8 cellular contexts compared by ENCODE assay signal in the genomic region with DNA sequence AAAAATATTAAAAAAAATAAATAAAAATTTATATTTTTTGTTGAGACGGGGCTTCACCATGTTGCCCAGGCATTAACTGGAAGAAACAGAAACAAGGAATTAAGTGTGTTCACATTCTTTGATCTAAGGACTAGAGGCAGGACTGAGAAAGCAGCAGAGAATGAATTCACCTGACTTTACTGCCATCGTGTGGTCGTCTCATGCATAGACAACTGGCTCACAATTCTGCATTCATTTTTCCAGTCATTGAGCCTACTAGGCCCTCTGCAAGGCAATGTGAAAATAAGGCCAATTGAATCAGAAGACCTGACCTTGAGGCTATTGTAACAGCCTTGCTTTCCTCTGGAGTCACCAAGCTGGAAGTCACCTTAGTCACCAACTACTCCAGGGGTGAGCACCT. TPM values are rescaled to one million over a fixed set of nuclear protein-coding genes. Genes with fewer than 3 reads are reported as not detected.
DNase-seq lines count a peak whose midpoint lies in the region; ATAC-seq and TF ChIP-seq lines count a peak whose summit lies in the region.

No MANE protein-coding gene starts in this region.

- H3K4me3 ChIP-seq in GM23248 = no peak overlapping the region
- no peak overlapping the region for H3K4me3 ChIP-seq in aorta (ENCODE audit: low read length in 2 of 2)

- no peaks in the 10 kb centered on the region for H3K27me3 ChIP-seq in GM23248 (replicated peaks; ENCODE audit: insufficient read depth)
- no peaks in the 10 kb centered on the region for H3K27me3 ChIP-seq in aorta (ENCODE audit: control insufficient read depth in 1 of 2, insufficient read depth in 2 of 2, low read length in 1 of 2)

- no peak overlapping the region for H3K4me2 ChIP-seq in GM23248 (ENCODE audit: unreplicated experiment)

- H3K4me1 ChIP-seq in GM23248 (ENCODE audit: insufficient read depth) (peaks cover 19% of the 10 kb centered on the region), aorta (ENCODE audit: control insufficient read depth in 1 of 2, insufficient read depth in 2 of 2, low read length in 2 of 2) (no peaks in the 10 kb centered on the region)

- H3F3A ChIP-seq in GM23248 (ENCODE audit: insufficient read depth) = peaks cover 8% of the 10 kb centered on the region; the same call in 1 of the 2 replicates

- no peak overlapping the region for H3K27ac ChIP-seq in GM23248
- no peak overlapping the region for H3K27ac ChIP-seq in aorta (ENCODE audit: low read depth in 1 of 2, low read length in 2 of 2)

- H4K20me1 ChIP-seq in GM23248 (ENCODE audit: insufficient read depth) = no peaks in the 10 kb centered on the region

- DNase-seq in Daoy (ENCODE audit: low read depth) = peak; percentile 12
- peak; percentile 63 for DNase-seq in GM23248
- DNase-seq in NCI-H1694 treated with DMSO at 0.1 percent for 48 hours (lab: John Stamatoyannopoulos, UW) = peak; percentile 52
- DNase-seq in UCSD-AML1 (lab: John Stamatoyannopoulos, UW; ENCODE audit: unreplicated experiment) = peak; percentile 10
- peak; percentile 13 to 45 for DNase-seq in erythroblast (lab: John Stamatoyannopoulos, UW)
- DNase-seq in midbrain (lab: John Stamatoyannopoulos, UW) = peak; percentile 57
- DNase-seq in aorta = no peak

- TF ChIP-seq POLR2A in erythroblast (IDR thresholded peaks at IDR 0.05; ENCODE audit: low read length) = no peak

- no peak overlapping the region for H3K9ac ChIP-seq in GM23248

- intact Hi-C loops in aorta (cut with DNase I) = no loop called here

- in situ Hi-C loops in GM23248 (cut with MboI) = loop anchor here (25.0 kb wide), 1 partner anchor 780 kb away; no protein-coding TSS in a partner anchor

- no peak overlapping the region for H2AFZ ChIP-seq in GM23248

- WGBS in GM23248 (ENCODE audit: low coverage in 1 of 2, low lambda C conversion rate in 2 of 2, missing lambda C conversion rate in 2 of 2), 2 experiments = 0 to 2% methylated on average over 2 to 3 of the region's 3 CpGs
- 0 to 2% methylated on average over 3 of the region's 3 CpGs for WGBS in aorta, 2 donors

- ATAC-seq in aorta (ENCODE audit: low FRiP score) (peak; percentile 68), HG03442 (IDR thresholded peaks at IDR 0.05; ENCODE audit: unreplicated experiment) (no peak)

- no peaks in the 10 kb centered on the region for H3K79me2 ChIP-seq in GM23248 (ENCODE audit: insufficient read depth)

- H3K9me3 ChIP-seq in GM23248 (ENCODE audit: low read depth) (no peaks in the 10 kb centered on the region), aorta (ENCODE audit: control insufficient read depth, low read length) (no peaks in the 10 kb centered on the region)

- H3K36me3 ChIP-seq in GM23248 (ENCODE audit: low read depth) (no peaks in the 10 kb centered on the region), aorta (ENCODE audit: control insufficient read depth in 1 of 2, insufficient read depth in 2 of 2, low read length in 1 of 2) (no peaks in the 10 kb centered on the region)

- no peaks in the 10 kb centered on the region for H3K9me2 ChIP-seq in GM23248 (ENCODE audit: insufficient read depth)

RNA-seq across cellular contexts. Expression of a gene that starts 37.4 kb away (rescaled TPM):
- not detected in 2 replicates for total RNA-seq in Daoy (2014; rRNA removed; shearing (Covaris generic))
- not detected in 2 replicates for total RNA-seq in GM23248 (2014; rRNA removed; shearing (Covaris generic))
- not detected in 2 replicates for polyA plus RNA-seq in GM23248 (2016; fragmentation: Nextera tagmentation; extraction: Ambion mirVana)
- total RNA-seq in aorta = 1 to 10 TPM; 1.2 to 2.3 TPM
- 1 to 10 TPM in 1 of 2 donors, under 1 TPM in 1; 0.13 to 1.6 TPM for polyA plus RNA-seq in aorta

Comparison
In these comparisons a context has a peak if more than half of its experiments do, and no peak if none do; other contexts are left out.
1. DNase-seq: peak in Daoy (single experiment), GM23248 (single experiment), NCI-H1694 treated with DMSO at 0.1 percent for 48 hours (single experiment), UCSD-AML1 (single experiment), erythroblast (2 of 2) and midbrain (single experiment); none in aorta (0 of 2).